Comparison of ENCODE assay signal across 11 cellular contexts in the genomic region with DNA sequence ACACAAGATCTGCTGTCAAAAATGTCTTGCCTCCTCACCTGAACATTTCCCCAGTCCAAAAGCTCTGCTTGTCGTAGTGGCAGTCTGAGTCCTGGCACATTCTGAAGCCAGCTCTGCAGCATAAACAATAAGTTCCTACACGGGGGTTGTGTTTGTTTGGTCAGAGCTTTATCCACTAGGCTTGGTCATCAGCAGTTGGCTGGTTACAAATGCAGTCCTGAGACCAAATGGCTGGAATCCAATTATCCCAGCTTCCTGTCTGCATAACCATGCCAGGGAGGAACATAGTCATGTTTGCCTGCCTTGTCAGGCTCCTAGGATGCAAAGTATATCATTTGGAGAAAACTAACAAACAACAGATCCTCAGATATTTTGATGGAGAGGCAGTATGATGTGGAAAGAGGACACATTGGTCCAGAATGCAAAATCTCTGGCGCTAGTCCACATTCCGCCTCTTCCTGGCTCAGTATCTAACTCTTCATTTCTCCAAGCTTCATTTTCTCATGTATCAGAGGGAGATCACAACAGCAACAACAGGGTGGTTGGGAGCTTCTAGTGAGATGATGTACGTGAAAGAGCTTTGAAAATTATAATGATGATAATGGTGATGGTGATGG.
A peak's percentile ranks its signal among the peaks of the same experiment; 100 is the strongest.
DNase-seq lines count a peak whose midpoint lies in the region; ATAC-seq and TF ChIP-seq lines count a peak whose summit lies in the region.
"Had no signal": no experiment of that assay in that cellular context is flagged by ENCODE, and none has a peak within 500 bp of the region (broad histone marks: within the 10 kb centered on the region; RNA-seq: fewer than 3 reads in every experiment).

No MANE protein-coding gene starts in this region.

- H3K79me2 ChIP-seq in SK-N-SH (ENCODE audit: insufficient read depth) (no peaks in the 10 kb centered on the region), neural cell (replicated peaks; ENCODE audit: insufficient read depth, low read length) (no peaks in the 10 kb centered on the region)

- no peaks in the 10 kb centered on the region for H3K9me3 ChIP-seq in SK-N-SH
- no peaks in the 10 kb centered on the region for H3K9me3 ChIP-seq in neural cell (ENCODE audit: low read length)
- H3K9me3 ChIP-seq: Caco-2 had no signal

- 62% methylated on average over 5 of the region's 5 CpGs for WGBS in SK-N-SH (ENCODE audit: low lambda C conversion rate)

- H3K4me3 ChIP-seq in SK-N-SH (ENCODE audit: low read depth in 2 of 2, low read length in 1 of 2) = no peak overlapping the region
- H3K4me3 ChIP-seq in fibroblast of pulmonary artery (replicated peaks; ENCODE audit: low read depth, low read length) = no peak overlapping the region
- H3K4me3 ChIP-seq in neural cell (ENCODE audit: low read length) = peak overlapping the region; percentile 46

- no peaks in the 10 kb centered on the region for H3K9me2 ChIP-seq in SK-N-SH
- H3K9me2 ChIP-seq in neural cell (ENCODE audit: insufficient read depth, low read length) = no peaks in the 10 kb centered on the region

- TF ChIP-seq RAD21 in SK-N-SH (IDR thresholded peaks at IDR 0.05; ENCODE audit: low read length) = no peak
- TF ChIP-seq RAD21 in neural cell (conservative IDR thresholded peaks at IDR 0.05) = peak; percentile 14

- TF ChIP-seq EP300 in SK-N-SH (IDR thresholded peaks at IDR 0.05; ENCODE audit: borderline replicate concordance in 1 of 2, low read depth in 1 of 2, low read length in 1 of 2) (no peak), neural cell (conservative IDR thresholded peaks at IDR 0.05; ENCODE audit: poor library complexity, severe bottlenecking) (no peak)

- H3K4me2 ChIP-seq in SK-N-SH (0 out of 2 replicates have a peak overlapping the region, but pooled peaks have one; percentile 0), neural cell (ENCODE audit: low read length) (no peak overlapping the region)
- H3K4me2 ChIP-seq: KMS-11 had no signal

- POLR2A ChIA-PET in SK-N-SH (lab: Yijun Ruan, JAX) = no interaction called here

- peaks cover 25% of the 10 kb centered on the region for H3F3A ChIP-seq in SK-N-SH (replicated peaks; ENCODE audit: insufficient read depth)
- H3F3A ChIP-seq in neural cell (ENCODE audit: insufficient read depth, low read length, poor library complexity, severe bottlenecking) = no peaks in the 10 kb centered on the region

- H3K4me1 ChIP-seq in SK-N-SH (ENCODE audit: control insufficient read depth in 1 of 2, insufficient read depth in 2 of 2, low read depth in 1 of 2, low read length in 1 of 2) = peaks cover 3 to 4% of the 10 kb centered on the region in 2 experiments; a peak in 1 of 4 replicates
- H3K4me1 ChIP-seq in foreskin keratinocyte = no peaks in the 10 kb centered on the region
- H3K4me1 ChIP-seq: Caco-2 had no signal

- CTCF ChIA-PET in SK-N-SH (lab: Yijun Ruan, JAX) = interaction anchor here (1.3 to 3.4 kb wide), 6 partner anchors 9 to 645 kb away, joined by 4 to 23 read pairs (median 6); no protein-coding TSS in a partner anchor

- no peak for TF ChIP-seq CTCF in SK-N-SH (IDR thresholded peaks at IDR 0.05)
- no peak for TF ChIP-seq CTCF in fibroblast of pulmonary artery (IDR thresholded peaks at IDR 0.05; ENCODE audit: low read length, missing control alignments)
- no peak for TF ChIP-seq CTCF in neural cell (IDR thresholded peaks at IDR 0.05; ENCODE audit: poor library complexity, severe bottlenecking)
- TF ChIP-seq CTCF in foreskin keratinocyte (conservative IDR thresholded peaks at IDR 0.05) = no peak

- no peaks in the 10 kb centered on the region for H4K20me1 ChIP-seq in SK-N-SH (ENCODE audit: insufficient read depth)
- H4K20me1 ChIP-seq in neural cell (ENCODE audit: insufficient read depth) = no peaks in the 10 kb centered on the region

- peak overlapping the region; percentile 7; the same call in 1 of the 2 replicates for H2AFZ ChIP-seq in SK-N-SH (ENCODE audit: low read depth)
- H2AFZ ChIP-seq in neural cell (ENCODE audit: low read depth, low read length) = no peak overlapping the region

- peak overlapping the region in 1 of 2 experiments; percentile 90; a peak in 2 of 4 replicates for H3K27ac ChIP-seq in SK-N-SH (ENCODE audit: low read depth in 2 of 2, low read length in 1 of 2)
- H3K27ac ChIP-seq in neural cell (ENCODE audit: low read length) = peak overlapping the region; percentile 88
- H3K27ac ChIP-seq in foreskin keratinocyte = no peak overlapping the region
- H3K27ac ChIP-seq: KMS-11 had no signal

- DNase-seq in C1 segment of cervical spinal cord (lab: John Stamatoyannopoulos, UW) = peak in 9 of 14 donors; percentile 5 to 55 (median 20)
- DNase-seq in SK-N-SH = no peak
- DNase-seq in fibroblast of pulmonary artery (ENCODE audit: low read depth) = peak; percentile 91
- DNase-seq in foreskin keratinocyte = no peak
- DNase-seq in stimulated activated CD4-positive, alpha-beta T cell treated with anti-CD3 and anti-CD28 coated beads, Interleukin-4, amount 100 ng/mL, for 4 hours = no peak
- DNase-seq: activated CD4-positive, alpha-beta T cell treated with anti-CD3 and anti-CD28 coated beads, Interleukin-2, amount 50 U/mL, for 4 hours; Caco-2 had no signal

- H3K9ac ChIP-seq in SK-N-SH = no peak overlapping the region
- peak overlapping the region; percentile 34 for H3K9ac ChIP-seq in neural cell (ENCODE audit: low read length)
- H3K9ac ChIP-seq: KMS-11 had no signal

- H3K36me3 ChIP-seq in SK-N-SH (replicated peaks in 1 of 2; ENCODE audit: control insufficient read depth in 1 of 2, insufficient read depth in 2 of 2, low read length in 1 of 2) = no peaks in the 10 kb centered on the region
- H3K36me3 ChIP-seq in neural cell (ENCODE audit: insufficient read depth, low read length) = no peaks in the 10 kb centered on the region

- H3K27me3 ChIP-seq in SK-N-SH (ENCODE audit: insufficient read depth) (no peaks in the 10 kb centered on the region), neural cell (ENCODE audit: insufficient read depth, low read depth, low read length) (no peaks in the 10 kb centered on the region), foreskin keratinocyte (peaks cover 13% of the 10 kb centered on the region)

- ATAC-seq in GM21367 (IDR thresholded peaks at IDR 0.05; ENCODE audit: unreplicated experiment) (no peak), foreskin keratinocyte (no peak), GM19397 (IDR thresholded peaks at IDR 0.05; ENCODE audit: unreplicated experiment) (no peak)

TF ChIP-seq in SK-N-SH, 30 proteins besides CTCF, POLR2A, EP300 and RAD21:
- no peak for TF ChIP-seq RXRA (IDR thresholded peaks at IDR 0.05; ENCODE audit: borderline replicate concordance, low read depth)
- TF ChIP-seq GATA2 (CRISPR knock-in tag; IDR thresholded peaks at IDR 0.05) = no peak
- TF ChIP-seq NFIC (IDR thresholded peaks at IDR 0.05; ENCODE audit: borderline replicate concordance) = peak; percentile 56; the same call in 1 of the 2 replicates

TF ChIP-seq in neural cell, 6 proteins besides CTCF, POLR2A, EP300 and RAD21:
- TF ChIP-seq POLR2AphosphoS5 (IDR thresholded peaks at IDR 0.05) (peak; percentile 41), TAF1 (IDR thresholded peaks at IDR 0.05; ENCODE audit: low read depth) (no peak), REST (IDR thresholded peaks at IDR 0.05; ENCODE audit: borderline replicate concordance) (no peak), EZH2 (IDR thresholded peaks at IDR 0.05; ENCODE audit: borderline replicate concordance, insufficient read depth, low read length, poor library complexity, severe bottlenecking) (no peak)

Comparison
In these comparisons a context has a peak if more than half of its experiments do, and no peak if none do; other contexts are left out.
1. DNase-seq: peak in C1 segment of cervical spinal cord (9 of 14) and fibroblast of pulmonary artery (single experiment); none in SK-N-SH (single experiment), foreskin keratinocyte (0 of 2) and stimulated activated CD4-positive, alpha-beta T cell treated with anti-CD3 and anti-CD28 coated beads, Interleukin-4, amount 100 ng/mL, for 4 hours (0 of 2).